ENCODE assay signal across 21 cellular contexts in genomic region chr10:43880160-43880559, GRCh38.
"Had no signal": no experiment of that assay in that cellular context is flagged by ENCODE, and none has a peak within 500 bp of the region (broad histone marks: within the 10 kb centered on the region; RNA-seq: fewer than 3 reads in every experiment).

No MANE protein-coding gene starts in this region.

- H3K27ac ChIP-seq: gastroesophageal sphincter, left lung, testis, transverse colon had no signal

- H3K4me1 ChIP-seq: gastroesophageal sphincter, left lung, testis, transverse colon had no signal

- H3K36me3 Mint-ChIP-seq: activated naive CD4-positive, alpha-beta T cell treated with anti-CD3 and anti-CD28 coated beads, Interleukin-2, amount 50 U/mL, for 72 hours had no signal

- H3K27me3 ChIP-seq: gastroesophageal sphincter, left lung, testis, transverse colon had no signal

- H3K9me3 Mint-ChIP-seq: activated naive CD4-positive, alpha-beta T cell treated with anti-CD3 and anti-CD28 coated beads, Interleukin-2, amount 50 U/mL, for 72 hours; activated T-cell treated with anti-CD3 and anti-CD28 coated beads, Interleukin-2, amount 50 U/mL, for 72 hours; nephron progenitor cell; T-helper 2 cell treated with Interferon-gamma antibody and Interleukin-4, amounts not matched to agents 5 μg/mL and 100 μg/mL, for 36 hours had no signal

- H3K4me1 Mint-ChIP-seq: activated CD4-positive, alpha-beta T cell treated with anti-CD3 and anti-CD28 coated beads for 36 hours had no signal

- H3K4me3 Mint-ChIP-seq: activated CD4-positive, alpha-beta T cell treated with anti-CD3 and anti-CD28 coated beads for 36 hours; activated CD8-positive, alpha-beta T cell treated with anti-CD3 and anti-CD28 coated beads, Interleukin-2, amount 10 ng/mL, durations not matched to agents 7 days and 5 days; activated T-cell treated with anti-CD3 and anti-CD28 coated beads, Interleukin-2, amount 50 U/mL, for 72 hours; nephron progenitor cell; T-helper 2 cell treated with Interferon-gamma antibody and Interleukin-4, amounts not matched to agents 5 μg/mL and 100 μg/mL, for 36 hours had no signal

- H3K9me3 ChIP-seq: gastroesophageal sphincter, left lung, testis, transverse colon had no signal

- H3K27ac Mint-ChIP-seq: activated CD4-positive, alpha-beta T cell treated with anti-CD3 and anti-CD28 coated beads for 36 hours; activated CD8-positive, alpha-beta T cell treated with anti-CD3 and anti-CD28 coated beads, Interleukin-2, amount 10 ng/mL, durations not matched to agents 7 days and 5 days; activated naive CD4-positive, alpha-beta T cell treated with anti-CD3 and anti-CD28 coated beads, Interleukin-2, amount 50 U/mL, for 72 hours; activated T-cell treated with anti-CD3 and anti-CD28 coated beads, Interleukin-2, amount 50 U/mL, for 72 hours; nephron progenitor cell; T-helper 2 cell treated with Interferon-gamma antibody and Interleukin-4, amounts not matched to agents 5 μg/mL and 100 μg/mL, for 36 hours had no signal

- DNase-seq: activated CD4-positive, alpha-beta T cell treated with anti-CD3 and anti-CD28 coated beads for 36 hours; activated CD4-positive, CD25-positive, alpha-beta regulatory T cell; activated CD8-positive, alpha-beta T cell treated with anti-CD3 and anti-CD28 coated beads, Interleukin-2, amount 10 ng/mL, durations not matched to agents 7 days and 5 days; activated naive CD4-positive, alpha-beta T cell; activated T-cell treated with anti-CD3 and anti-CD28 coated beads for 4 hours; activated T-cell treated with anti-CD3 and anti-CD28 coated beads, Interleukin-2, amount 50 U/mL, for 72 hours; anterior cingulate cortex; dermis blood vessel endothelial cell; effector CD8-positive, alpha-beta T cell; left lung; nephron progenitor cell; occipital lobe; stimulated activated CD4-positive, alpha-beta T cell treated with anti-CD3 and anti-CD28 coated beads, Interleukin-12 subunit alpha, Interleukin-12 subunit beta, amount 100 ng/mL, for 4 hours; stimulated activated CD4-positive, alpha-beta T cell treated with anti-CD3 and anti-CD28 coated beads, Interleukin-4, amount 100 ng/mL, for 1 hour; stimulated activated naive CD8-positive, alpha-beta T cell treated with anti-CD3 and anti-CD28 coated beads, Interleukin-15, Interleukin-2, amounts not matched to agents 100 U/mL and 50 U/mL, for 24 hours; T-helper 1 cell; testis; transverse colon had no signal

- ATAC-seq: activated CD4-positive, alpha-beta T cell treated with anti-CD3 and anti-CD28 coated beads for 36 hours; activated CD8-positive, alpha-beta T cell treated with anti-CD3 and anti-CD28 coated beads, Interleukin-2, amount 10 ng/mL, durations not matched to agents 7 days and 5 days; activated naive CD4-positive, alpha-beta T cell treated with anti-CD3 and anti-CD28 coated beads, Interleukin-2, amount 50 U/mL, for 72 hours; activated T-cell treated with anti-CD3 and anti-CD28 coated beads, Interleukin-2, amount 50 U/mL, for 72 hours; gastroesophageal sphincter; left lung; stimulated activated naive CD8-positive, alpha-beta T cell treated with anti-CD3 and anti-CD28 coated beads, Interleukin-15, Interleukin-2, amounts not matched to agents 100 U/mL and 50 U/mL, for 24 hours had no signal

- H3K27me3 Mint-ChIP-seq: activated CD4-positive, alpha-beta T cell treated with anti-CD3 and anti-CD28 coated beads for 36 hours had no signal

- H3K4me3 ChIP-seq: gastroesophageal sphincter, left lung, testis, transverse colon had no signal

- H3K36me3 ChIP-seq: gastroesophageal sphincter, left lung, transverse colon had no signal
